In genomic region chrX:20980426-20980825, GRCh38 we compare ENCODE assay signal across 23 cellular contexts.
"Had no signal": no experiment of that assay in that cellular context is flagged by ENCODE, and none has a peak within 500 bp of the region (broad histone marks: within the 10 kb centered on the region; RNA-seq: fewer than 3 reads in every experiment).

No MANE protein-coding gene starts in this region.

- H3K4me1 ChIP-seq: heart right ventricle, uterus had no signal

- H3K27ac ChIP-seq: heart right ventricle, uterus, WERI-Rb-1 had no signal

- H3K4me1 Mint-ChIP-seq: activated CD4-positive, alpha-beta T cell treated with anti-CD3 and anti-CD28 coated beads, Interleukin-2, amount 10 ng/mL, durations not matched to agents 7 days and 5 days; activated CD8-positive, alpha-beta memory T cell treated with anti-CD3 and anti-CD28 coated beads, Interleukin-2, amount 10 ng/mL, durations not matched to agents 7 days and 5 days; activated naive CD4-positive, alpha-beta T cell treated with anti-CD3 and anti-CD28 coated beads, Interleukin-2, amount 10 ng/mL, durations not matched to agents 7 days and 5 days; nephron; stimulated activated memory B cell treated with anti-CD40 and anti-IgM and Interleukin-4, amounts not matched to agents 10 μg/mL and 1 μg/mL and 100 μg/mL, for 72 hours had no signal

- H3K9me3 ChIP-seq: heart right ventricle, uterus had no signal

- H3K27me3 ChIP-seq: heart right ventricle, uterus had no signal

- DNase-seq: activated CD4-positive, alpha-beta T cell treated with anti-CD3 and anti-CD28 coated beads, Interleukin-2, amount 10 ng/mL, durations not matched to agents 7 days and 5 days; activated CD4-positive, CD25-positive, alpha-beta regulatory T cell treated with anti-CD3 and anti-CD28 coated beads, Interleukin-2, amount 50 U/mL, for 72 hours; activated CD8-positive, alpha-beta memory T cell treated with anti-CD3 and anti-CD28 coated beads, Interleukin-2, amount 10 ng/mL, durations not matched to agents 7 days and 5 days; activated CD8-positive, alpha-beta T cell treated with anti-CD3 and anti-CD28 coated beads for 36 hours; activated effector memory CD4-positive, alpha-beta T cell treated with anti-CD3 and anti-CD28 coated beads, Interleukin-2, amount 50 U/mL, for 16 hours; activated naive CD4-positive, alpha-beta T cell treated with anti-CD3 and anti-CD28 coated beads, Interleukin-2, amount 10 ng/mL, durations not matched to agents 7 days and 5 days; activated T-cell treated with anti-CD3 and anti-CD28 coated beads for 4 hours; amygdala; effector CD4-positive, alpha-beta T cell; heart right ventricle; islet precursor cell; left colon; mesenchymal stem cell; occipital lobe; posterior cingulate gyrus; small intestine; stimulated activated CD4-positive, alpha-beta T cell treated with anti-CD3 and anti-CD28 coated beads, Interleukin-2, amount 100 ng/mL, for 24 hours; trophoblast cell; uterus; WERI-Rb-1 had no signal

- H3K36me3 Mint-ChIP-seq: activated CD8-positive, alpha-beta memory T cell treated with anti-CD3 and anti-CD28 coated beads, Interleukin-2, amount 10 ng/mL, durations not matched to agents 7 days and 5 days; activated naive CD4-positive, alpha-beta T cell treated with anti-CD3 and anti-CD28 coated beads, Interleukin-2, amount 10 ng/mL, durations not matched to agents 7 days and 5 days; stimulated activated memory B cell treated with anti-CD40 and anti-IgM and Interleukin-4, amounts not matched to agents 10 μg/mL and 1 μg/mL and 100 μg/mL, for 72 hours had no signal

- H3K27ac Mint-ChIP-seq: activated CD4-positive, alpha-beta T cell treated with anti-CD3 and anti-CD28 coated beads, Interleukin-2, amount 10 ng/mL, durations not matched to agents 7 days and 5 days; activated CD8-positive, alpha-beta memory T cell treated with anti-CD3 and anti-CD28 coated beads, Interleukin-2, amount 10 ng/mL, durations not matched to agents 7 days and 5 days; activated CD8-positive, alpha-beta T cell treated with anti-CD3 and anti-CD28 coated beads for 36 hours; activated naive CD4-positive, alpha-beta T cell treated with anti-CD3 and anti-CD28 coated beads, Interleukin-2, amount 10 ng/mL, durations not matched to agents 7 days and 5 days; nephron; stimulated activated memory B cell treated with anti-CD40 and anti-IgM and Interleukin-4, amounts not matched to agents 10 μg/mL and 1 μg/mL and 100 μg/mL, for 72 hours had no signal

- H3K27me3 Mint-ChIP-seq: activated CD8-positive, alpha-beta memory T cell treated with anti-CD3 and anti-CD28 coated beads, Interleukin-2, amount 10 ng/mL, durations not matched to agents 7 days and 5 days; activated CD8-positive, alpha-beta T cell treated with anti-CD3 and anti-CD28 coated beads for 36 hours; activated naive CD4-positive, alpha-beta T cell treated with anti-CD3 and anti-CD28 coated beads, Interleukin-2, amount 10 ng/mL, durations not matched to agents 7 days and 5 days; stimulated activated memory B cell treated with anti-CD40 and anti-IgM and Interleukin-4, amounts not matched to agents 10 μg/mL and 1 μg/mL and 100 μg/mL, for 72 hours had no signal

- H3K9me3 Mint-ChIP-seq: activated CD4-positive, alpha-beta T cell treated with anti-CD3 and anti-CD28 coated beads, Interleukin-2, amount 10 ng/mL, durations not matched to agents 7 days and 5 days; activated CD8-positive, alpha-beta T cell treated with anti-CD3 and anti-CD28 coated beads for 36 hours; activated naive CD4-positive, alpha-beta T cell treated with anti-CD3 and anti-CD28 coated beads, Interleukin-2, amount 10 ng/mL, durations not matched to agents 7 days and 5 days; nephron had no signal

- H3K36me3 ChIP-seq: heart right ventricle, uterus, WERI-Rb-1 had no signal

- H3K4me3 Mint-ChIP-seq: activated CD4-positive, alpha-beta T cell treated with anti-CD3 and anti-CD28 coated beads, Interleukin-2, amount 10 ng/mL, durations not matched to agents 7 days and 5 days; activated CD8-positive, alpha-beta memory T cell treated with anti-CD3 and anti-CD28 coated beads, Interleukin-2, amount 10 ng/mL, durations not matched to agents 7 days and 5 days; activated CD8-positive, alpha-beta T cell treated with anti-CD3 and anti-CD28 coated beads for 36 hours; activated naive CD4-positive, alpha-beta T cell treated with anti-CD3 and anti-CD28 coated beads, Interleukin-2, amount 10 ng/mL, durations not matched to agents 7 days and 5 days; nephron; stimulated activated memory B cell treated with anti-CD40 and anti-IgM and Interleukin-4, amounts not matched to agents 10 μg/mL and 1 μg/mL and 100 μg/mL, for 72 hours had no signal

- H3K4me3 ChIP-seq: heart right ventricle, uterus had no signal

- ATAC-seq: activated CD8-positive, alpha-beta memory T cell treated with anti-CD3 and anti-CD28 coated beads, Interleukin-2, amount 10 ng/mL, durations not matched to agents 7 days and 5 days; activated CD8-positive, alpha-beta T cell treated with anti-CD3 and anti-CD28 coated beads for 36 hours; heart right ventricle; left colon; sciatic nerve; stimulated activated memory B cell treated with anti-CD40 and anti-IgM and Interleukin-4, amounts not matched to agents 10 μg/mL and 1 μg/mL and 100 μg/mL, for 72 hours had no signal
